In genomic region chr2:201233192-201234166, GRCh38 we compare ENCODE assay signal across 8 cellular contexts. TPM values are rescaled to one million over a fixed set of nuclear protein-coding genes. Genes with fewer than 3 reads are reported as not detected.
DNase-seq lines count a peak whose midpoint lies in the region; ATAC-seq and TF ChIP-seq lines count a peak whose summit lies in the region.

No MANE protein-coding gene starts in this region.

- WGBS in hepatocyte (ENCODE audit: low lambda C conversion rate, missing lambda C conversion rate): 76% methylated on average over 17 of the region's 17 CpGs

- no peaks in the 10 kb centered on the region for H3K9me3 ChIP-seq in hepatocyte (ENCODE audit: low read depth)

- H3K9me2 ChIP-seq in hepatocyte (replicated peaks; ENCODE audit: insufficient read depth): no peaks in the 10 kb centered on the region

- DNase-seq in GDM1 (lab: John Stamatoyannopoulos, UW) (peak; percentile 81), KG1 (lab: John Stamatoyannopoulos, UW) (peak; percentile 57), RWPE1 (ENCODE audit: low spot score) (peak; percentile 71), hepatocyte (ENCODE audit: low spot score) (peak; percentile 75), hepatic stellate cell (ENCODE audit: low spot score) (no peak)
- DNase-seq in activated T-helper 9 cell treated with anti-CD3 and anti-CD28 coated beads, Interleukin-2, amount 50 U/mL, for 16 hours (ENCODE audit: low read depth): peak; percentile 73
- peak; percentile 61 to 82 (median 72) for DNase-seq in stimulated activated CD4-positive, alpha-beta T cell treated with anti-CD3 and anti-CD28 coated beads, Interleukin-1b, Interleukin-23, amount 100 ng/mL, for 24 hours (ENCODE audit: low read depth in 4 of 4, low spot score in 1 of 4)

- POLR2A ChIA-PET in RWPE1 (lab: Yijun Ruan, JAX; ENCODE audit: low non-redundant PET): no interaction called here

- no peaks in the 10 kb centered on the region for H3K27me3 ChIP-seq in hepatocyte

- H3K36me3 ChIP-seq in hepatocyte (replicated peaks; ENCODE audit: insufficient read depth, low read depth): no peaks in the 10 kb centered on the region

- peak overlapping the region; percentile 70 for H3K4me2 ChIP-seq in hepatocyte

- TF ChIP-seq CTCF in RWPE1 (conservative IDR thresholded peaks at IDR 0.05; ENCODE audit: low read depth) (no peak), hepatocyte (IDR thresholded peaks at IDR 0.05; ENCODE audit: poor library complexity) (no peak)

- no peaks in the 10 kb centered on the region for H4K20me1 ChIP-seq in hepatocyte (ENCODE audit: insufficient read depth, poor library complexity, severe bottlenecking)

- peak; percentile 91 for ATAC-seq in GM21825 (IDR thresholded peaks at IDR 0.05; ENCODE audit: unreplicated experiment)

- CTCF ChIA-PET in RWPE1 (lab: Yijun Ruan, JAX): interaction anchor here (0.6 to 1.6 kb wide), 4 partner anchors 50 to 540 kb away, joined by 3 to 11 read pairs (median 4); partner anchors contain the start of gene CASP10

- H3K4me3 ChIP-seq in hepatocyte: no peak overlapping the region

- H3K27ac ChIP-seq in RWPE1: peak overlapping the region; percentile 77
- peak overlapping the region; percentile 64 for H3K27ac ChIP-seq in hepatocyte

- H3K4me1 ChIP-seq in hepatocyte (ENCODE audit: insufficient read depth): peaks cover 4% of the 10 kb centered on the region

- H2AFZ ChIP-seq in hepatocyte: peak overlapping the region; percentile 46

- H3K79me2 ChIP-seq in hepatocyte: peaks cover 3% of the 10 kb centered on the region

RNA-seq across cellular contexts. Expression of gene CASP8, which starts 26.9 kb away (rescaled TPM):
- 24.4 and 27.7 TPM in 2 replicates for total RNA-seq in hepatocyte
- 14.6 and 17.1 TPM in 2 replicates for polyA plus RNA-seq in hepatocyte

RNA-seq across cellular contexts. Expression of gene CASP10, which starts 50.5 kb away (rescaled TPM):
- 7.2 and 11.0 TPM in 2 replicates for total RNA-seq in hepatocyte
- polyA plus RNA-seq in hepatocyte: 1.6 and 2.0 TPM in 2 replicates
